ENCODE assay signal across 27 cellular contexts in the genomic region with DNA sequence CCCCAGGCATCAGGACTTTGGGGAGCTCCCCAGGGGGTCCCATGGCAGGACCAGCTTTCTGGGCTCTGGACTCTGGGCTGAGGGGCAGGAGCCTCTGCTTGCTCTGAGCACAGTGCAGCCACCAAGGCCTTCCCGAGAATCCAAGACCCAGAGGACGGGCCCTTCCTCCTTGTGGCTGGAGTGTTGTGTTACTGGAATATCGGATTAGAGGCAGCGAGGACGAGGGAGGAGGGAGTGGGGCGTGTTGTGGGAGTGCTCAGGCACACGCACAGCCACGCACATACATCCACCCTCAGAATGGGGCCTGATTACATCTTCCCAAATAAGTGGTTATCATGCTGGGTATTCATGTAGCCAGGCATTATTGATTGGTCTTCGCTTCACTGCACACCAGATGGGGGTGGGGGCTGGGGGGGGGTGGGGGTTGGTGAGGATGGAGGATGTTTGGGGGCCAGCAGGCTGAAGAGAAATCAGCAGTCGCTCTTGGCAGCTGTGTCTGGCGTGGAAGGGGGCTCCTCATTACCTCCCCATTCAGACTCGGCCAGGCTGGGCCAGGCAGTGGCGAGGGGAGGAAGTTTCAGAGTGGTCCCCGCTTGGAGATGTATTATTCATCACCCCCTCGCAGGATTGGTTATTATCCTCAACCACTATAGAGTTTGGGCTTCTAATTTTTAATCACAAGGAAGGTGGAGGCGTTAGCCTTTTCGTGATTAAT.
DNase-seq lines count a peak whose midpoint lies in the region; ATAC-seq, FAIRE-seq and TF ChIP-seq lines count a peak whose summit lies in the region.
"Had no signal": no experiment of that assay in that cellular context is flagged by ENCODE, and none has a peak within 500 bp of the region (broad histone marks: within the 10 kb centered on the region; RNA-seq: fewer than 3 reads in every experiment).

No MANE protein-coding gene starts in this region.

- no peak for TF ChIP-seq POLR2A in GM12892 (IDR thresholded peaks at IDR 0.05; ENCODE audit: low read depth, low read length)
- no peak for TF ChIP-seq POLR2A in thyroid gland (IDR thresholded peaks at IDR 0.05)

- H3K9me3 ChIP-seq in A673 (ENCODE audit: low read depth, low read length, poor library complexity, severe bottlenecking) (no peaks in the 10 kb centered on the region), thyroid gland (no peaks in the 10 kb centered on the region)
- H3K9me3 ChIP-seq: breast epithelium, colonic mucosa, esophagus squamous epithelium, gastrocnemius medialis, left lung, suprapubic skin had no signal

- H3K36me3 ChIP-seq in A673 (ENCODE audit: insufficient read depth, low read length, poor library complexity, severe bottlenecking), result no peaks in the 10 kb centered on the region
- H3K36me3 ChIP-seq in thyroid gland, result no peaks in the 10 kb centered on the region
- H3K36me3 ChIP-seq: breast epithelium, colonic mucosa, esophagus squamous epithelium, gastrocnemius medialis, left lung, suprapubic skin had no signal

- no TSS peak for BruUV-seq in A673 (replicated peaks; lab: Mats Ljungman, UMichigan)

- ATAC-seq in GM19328 (IDR thresholded peaks at IDR 0.05; ENCODE audit: unreplicated experiment), result no peak
- ATAC-seq: gastrocnemius medialis; left lung; Panc1; stimulated activated memory B cell treated with anti-CD40 and anti-IgM and Interleukin-4, amounts not matched to agents 10 μg/mL and 1 μg/mL and 100 μg/mL, for 72 hours; T-cell had no signal

- TF ChIP-seq CTCF in A673 (conservative IDR thresholded peaks at IDR 0.05; ENCODE audit: low read depth, low read length) (no peak), thyroid gland (IDR thresholded peaks at IDR 0.05) (no peak)

- peak; percentile 77 for DNase-seq in A673 (ENCODE audit: low spot score)
- DNase-seq in GM12892 (ENCODE audit: insufficient read length), result no peak
- peak; percentile 66 for DNase-seq in NCI-H69 (lab: John Stamatoyannopoulos, UW)
- no peak for DNase-seq in LoVo (ENCODE audit: low spot score)
- DNase-seq in thyroid gland, result no peak
- DNase-seq in NCI-H2029 treated with DMSO at 0.1 percent for 48 hours (lab: John Stamatoyannopoulos, UW), result no peak
- DNase-seq: activated gamma-delta T cell treated with Interleukin-2 at 50 U/mL for 16 hours; activated T-cell treated with anti-CD3 and anti-CD28 coated beads, Interleukin-2, amount 50 U/mL, for 1 hour; colonic mucosa; EL; esophagus squamous epithelium; gastrocnemius medialis; hippocampal formation; immature natural killer cell; mesendoderm; NCI-H2171; SIG-M5; stimulated activated CD4-positive, alpha-beta T cell treated with anti-CD3 and anti-CD28 coated beads, Interleukin-2, amount 100 ng/mL, for 48 hours; T-cell had no signal

- H3K4me1 ChIP-seq in A673 (ENCODE audit: insufficient read depth, low read length, poor library complexity, severe bottlenecking) (peaks cover 22% of the 10 kb centered on the region), thyroid gland (peaks cover 0 to 14% of the 10 kb centered on the region in 2 donors)
- H3K4me1 ChIP-seq: breast epithelium had no signal

- intact Hi-C loops in A673 (cut with micrococcal nuclease; ENCODE audit: unreplicated experiment), result no loop called here
- intact Hi-C loops in thyroid gland (cut with DNase I), result loop anchor here (5.0 kb wide), 1 partner anchor 164 kb away; no protein-coding TSS in a partner anchor

- CTCF ChIA-PET in A673 (lab: Charles Lee), result no interaction called here

- no peak overlapping the region for H3K4me3 ChIP-seq in A673 (ENCODE audit: low read depth, low read length, poor library complexity, severe bottlenecking)
- H3K4me3 ChIP-seq in thyroid gland (replicated peaks in 1 of 3), result no peak overlapping the region
- H3K4me3 ChIP-seq: breast epithelium, colonic mucosa, esophagus squamous epithelium, gastrocnemius medialis, left lung, suprapubic skin had no signal

- H3K27me3 ChIP-seq in A673 (replicated peaks; ENCODE audit: insufficient read depth, low read depth, low read length, poor library complexity) (no peaks in the 10 kb centered on the region), layer of hippocampus (ENCODE audit: control insufficient read depth, insufficient read depth, low read length) (no peaks in the 10 kb centered on the region), thyroid gland (no peaks in the 10 kb centered on the region)
- H3K27me3 ChIP-seq: breast epithelium, colonic mucosa, esophagus squamous epithelium, gastrocnemius medialis, left lung, suprapubic skin had no signal

- FAIRE-seq in GM12892 (lab: Jason Lieb, UNC), result peak; percentile 54

- H3K27ac ChIP-seq in A673 (ENCODE audit: low read depth, low read length, poor library complexity, severe bottlenecking), result peak overlapping the region; percentile 47
- peak overlapping the region; percentile 10 for H3K27ac ChIP-seq in layer of hippocampus (ENCODE audit: low read depth, low read length)
- no peak overlapping the region for H3K27ac ChIP-seq in thyroid gland
- H3K27ac ChIP-seq: breast epithelium, C4-2B, colonic mucosa, esophagus squamous epithelium, gastrocnemius medialis, suprapubic skin had no signal

- POLR2A ChIA-PET in A673 (lab: Charles Lee; ENCODE audit: low non-redundant PET), result interaction anchor here (0.7 to 0.8 kb wide), 2 partner anchors 10 to 63 kb away, joined by 3 read pairs; no protein-coding TSS in a partner anchor

- whole genome bisulfite sequencing in thyroid gland, 2 donors, result 81 to 88% methylated on average over 17 of the region's 17 CpGs

Comparison
In these comparisons a context has a peak if more than half of its experiments do, and no peak if none do; other contexts are left out.
1. DNase-seq: peak in A673 (single experiment) and NCI-H69 (single experiment); none in GM12892 (single experiment), LoVo (single experiment), thyroid gland (0 of 2) and NCI-H2029 treated with DMSO at 0.1 percent for 48 hours (single experiment).
2. H3K27ac ChIP-seq: peak in A673 (single experiment) and layer of hippocampus (single experiment); none in thyroid gland (0 of 3).